In the genomic region with DNA sequence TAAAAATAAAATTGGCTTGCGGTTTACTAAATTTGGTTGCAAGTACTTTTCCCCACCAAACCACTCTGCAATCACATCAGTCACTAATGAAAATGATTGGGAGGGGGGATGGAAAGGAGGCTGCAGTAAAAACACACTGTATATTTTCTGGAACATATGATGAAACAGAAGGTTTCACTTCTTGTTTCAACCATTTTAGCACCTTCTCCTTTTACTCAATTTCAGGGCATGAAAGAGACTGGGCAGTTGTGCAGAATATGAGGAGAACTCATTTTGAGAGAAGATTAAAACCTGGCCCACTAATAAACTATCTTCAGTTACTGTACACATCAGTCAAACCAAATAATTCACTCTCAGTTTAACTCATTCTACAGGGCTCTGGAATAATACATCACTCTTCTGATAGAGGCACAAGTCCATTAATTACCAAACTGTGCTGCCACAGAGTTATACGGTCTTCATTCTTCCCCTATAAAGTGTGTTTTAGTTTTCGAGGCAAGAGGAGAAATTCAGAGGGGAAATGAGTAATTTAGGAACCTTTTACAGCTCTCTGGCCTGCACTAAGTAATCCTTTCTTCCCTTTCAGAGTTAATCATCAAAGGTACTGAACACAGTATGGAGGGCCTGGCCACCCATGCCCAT, we compare ENCODE assay signal across 9 cellular contexts.
DNase-seq lines count a peak whose midpoint lies in the region; ATAC-seq and TF ChIP-seq lines count a peak whose summit lies in the region.
"Had no signal": no experiment of that assay in that cellular context is flagged by ENCODE, and none has a peak within 500 bp of the region (broad histone marks: within the 10 kb centered on the region; RNA-seq: fewer than 3 reads in every experiment).

No MANE protein-coding gene starts in this region.

- no peaks in the 10 kb centered on the region for H3K9me3 ChIP-seq in OCI-LY1 (ENCODE audit: low read length)

- no peak overlapping the region for H3K4me3 ChIP-seq in OCI-LY1 (ENCODE audit: low read depth, low read length, poor library complexity, severe bottlenecking)

- H3K79me2 ChIP-seq in OCI-LY1 (ENCODE audit: insufficient read depth, low read length), result peaks cover 6% of the 10 kb centered on the region; the same call in 1 of the 2 replicates

- no peaks in the 10 kb centered on the region for H3K9me2 ChIP-seq in OCI-LY1 (ENCODE audit: low read depth, low read length)

- H2AFZ ChIP-seq in OCI-LY1 (ENCODE audit: low read length), result no peak overlapping the region

- ATAC-seq in HG02763 (IDR thresholded peaks at IDR 0.05; ENCODE audit: unreplicated experiment), result peak; percentile 75

- no peaks in the 10 kb centered on the region for H3K36me3 ChIP-seq in OCI-LY1 (ENCODE audit: insufficient read depth, low read length)

- peak overlapping the region; percentile 88 for H3K27ac ChIP-seq in OCI-LY1 (ENCODE audit: low read depth, low read length, poor library complexity, severe bottlenecking)
- H3K27ac ChIP-seq: 22Rv1 had no signal

- TF ChIP-seq CTCF in OCI-LY1 (IDR thresholded peaks at IDR 0.05; ENCODE audit: low read length), result no peak

- DNase-seq in NK-92 treated with Interleukin-12 subunit alpha and Interleukin-12 subunit beta, amount 100 ng/mL, for 24 hours (lab: John Stamatoyannopoulos, UW), result peak; percentile 8
- DNase-seq in NK-92 (lab: John Stamatoyannopoulos, UW; ENCODE audit: unreplicated experiment) (no peak), putamen (ENCODE audit: low spot score) (peak; percentile 10), NCI-H2081 treated with DMSO at 0.1 percent for 48 hours (lab: John Stamatoyannopoulos, UW) (no peak), middle frontal gyrus (ENCODE audit: extremely low spot score, low spot score) (no peak)
- no peak for DNase-seq in activated CD4-positive, alpha-beta T cell treated with anti-CD3 and anti-CD28 coated beads for 4 hours

- no peaks in the 10 kb centered on the region for H3K27me3 ChIP-seq in OCI-LY1 (ENCODE audit: insufficient read depth, low read length)

- H3K4me1 ChIP-seq in OCI-LY1 (ENCODE audit: insufficient read depth, low read length, severe bottlenecking), result peaks cover 87% of the 10 kb centered on the region

- H3K4me2 ChIP-seq in OCI-LY1 (ENCODE audit: low read length), result peak overlapping the region; percentile 32

- H4K20me1 ChIP-seq in OCI-LY1 (ENCODE audit: insufficient read depth, low read length), result no peaks in the 10 kb centered on the region

- H3F3A ChIP-seq in OCI-LY1 (ENCODE audit: insufficient read depth, low read length), result peaks cover 15% of the 10 kb centered on the region; the same call in 1 of the 2 replicates

- peak overlapping the region; percentile 13 for H3K9ac ChIP-seq in OCI-LY1 (ENCODE audit: low read length)

Comparison
In these comparisons a context has a peak if more than half of its experiments do, and no peak if none do; other contexts are left out.
1. DNase-seq: peak in NK-92 treated with Interleukin-12 subunit alpha and Interleukin-12 subunit beta, amount 100 ng/mL, for 24 hours (single experiment) and putamen (single experiment); none in NK-92 (single experiment), NCI-H2081 treated with DMSO at 0.1 percent for 48 hours (single experiment), middle frontal gyrus (single experiment) and activated CD4-positive, alpha-beta T cell treated with anti-CD3 and anti-CD28 coated beads for 4 hours (0 of 2).